Comparison of ENCODE assay signal across 12 cellular contexts in genomic region chrX:124223524-124223923, GRCh38.
A peak's percentile ranks its signal among the peaks of the same experiment; 100 is the strongest.
DNase-seq lines count a peak whose midpoint lies in the region; ATAC-seq and TF ChIP-seq lines count a peak whose summit lies in the region.
"Had no signal": no experiment of that assay in that cellular context is flagged by ENCODE, and none has a peak within 500 bp of the region (broad histone marks: within the 10 kb centered on the region; RNA-seq: fewer than 3 reads in every experiment).

No MANE protein-coding gene starts in this region.

- DNase-seq in ELF-1 (ENCODE audit: low read depth, low spot score) (peak; percentile 51), HFF-Myc (ENCODE audit: extremely low read depth, low read depth) (no peak), left kidney (ENCODE audit: low read depth, low spot score) (peak; percentile 34), GF-D8 (lab: John Stamatoyannopoulos, UW) (no peak), NCI-H1048 (lab: John Stamatoyannopoulos, UW) (no peak)
- no peak for DNase-seq in activated T-helper 2 cell treated with anti-CD3 and anti-CD28 coated beads, Interferon-gamma antibody, Interleukin-2, Interleukin-4, amounts not matched to agents 10 μg/mL and 5 μg/mL and 100 μg/mL, durations not matched to agents 14 hours and 24 hours and 36 hours (ENCODE audit: low spot score)
- DNase-seq: IMR-90, PC-3, sigmoid colon, T-helper 9 cell had no signal

- H3K4me1 Mint-ChIP-seq in activated T-helper 2 cell treated with anti-CD3 and anti-CD28 coated beads, Interferon-gamma antibody, Interleukin-2, Interleukin-4, amounts not matched to agents 10 μg/mL and 5 μg/mL and 100 μg/mL, durations not matched to agents 14 hours and 24 hours and 36 hours (ENCODE audit: low read depth), result peaks cover 44% of the 10 kb centered on the region

- H3K36me3 Mint-ChIP-seq in activated T-helper 2 cell treated with anti-CD3 and anti-CD28 coated beads, Interferon-gamma antibody, Interleukin-2, Interleukin-4, amounts not matched to agents 10 μg/mL and 5 μg/mL and 100 μg/mL, durations not matched to agents 14 hours and 24 hours and 36 hours (ENCODE audit: low read depth), result no peaks in the 10 kb centered on the region

- no peak for ATAC-seq in HG03460 (IDR thresholded peaks at IDR 0.05; ENCODE audit: unreplicated experiment)
- ATAC-seq: PC-3 had no signal

- H3K27ac Mint-ChIP-seq in activated T-helper 2 cell treated with anti-CD3 and anti-CD28 coated beads, Interferon-gamma antibody, Interleukin-2, Interleukin-4, amounts not matched to agents 10 μg/mL and 5 μg/mL and 100 μg/mL, durations not matched to agents 14 hours and 24 hours and 36 hours, result peak overlapping the region; percentile 38

- intact Hi-C loops in activated T-helper 2 cell treated with anti-CD3 and anti-CD28 coated beads, Interferon-gamma antibody, Interleukin-2, Interleukin-4, amounts not matched to agents 10 μg/mL and 5 μg/mL and 100 μg/mL, durations not matched to agents 14 hours and 24 hours and 36 hours (cut with micrococcal nuclease), result no loop called here

- TF ChIP-seq CTCF in HFF-Myc (IDR thresholded peaks at IDR 0.05; ENCODE audit: low read depth, low read length, missing control alignments), result peak; percentile 27

- no peaks in the 10 kb centered on the region for H3K27me3 Mint-ChIP-seq in activated T-helper 2 cell treated with anti-CD3 and anti-CD28 coated beads, Interferon-gamma antibody, Interleukin-2, Interleukin-4, amounts not matched to agents 10 μg/mL and 5 μg/mL and 100 μg/mL, durations not matched to agents 14 hours and 24 hours and 36 hours (ENCODE audit: low read depth)

- H3K4me3 ChIP-seq in HFF-Myc (replicated peaks; ENCODE audit: low read depth, low read length), result no peak overlapping the region
- H3K4me3 ChIP-seq: HAP-1, sigmoid colon had no signal

- no peaks in the 10 kb centered on the region for H3K9me3 Mint-ChIP-seq in activated T-helper 2 cell treated with anti-CD3 and anti-CD28 coated beads, Interferon-gamma antibody, Interleukin-2, Interleukin-4, amounts not matched to agents 10 μg/mL and 5 μg/mL and 100 μg/mL, durations not matched to agents 14 hours and 24 hours and 36 hours

- peak overlapping the region; percentile 9 for H3K4me3 Mint-ChIP-seq in activated T-helper 2 cell treated with anti-CD3 and anti-CD28 coated beads, Interferon-gamma antibody, Interleukin-2, Interleukin-4, amounts not matched to agents 10 μg/mL and 5 μg/mL and 100 μg/mL, durations not matched to agents 14 hours and 24 hours and 36 hours (ENCODE audit: low read depth)

Comparison
In these comparisons a context has a peak if more than half of its experiments do, and no peak if none do; other contexts are left out.
1. DNase-seq: peak in ELF-1 (single experiment) and left kidney (single experiment); none in HFF-Myc (single experiment), activated T-helper 2 cell treated with anti-CD3 and anti-CD28 coated beads, Interferon-gamma antibody, Interleukin-2, Interleukin-4, amounts not matched to agents 10 μg/mL and 5 μg/mL and 100 μg/mL, durations not matched to agents 14 hours and 24 hours and 36 hours (single experiment), GF-D8 (single experiment) and NCI-H1048 (single experiment).